ENCODE assay signal across 14 cellular contexts in the genomic region with DNA sequence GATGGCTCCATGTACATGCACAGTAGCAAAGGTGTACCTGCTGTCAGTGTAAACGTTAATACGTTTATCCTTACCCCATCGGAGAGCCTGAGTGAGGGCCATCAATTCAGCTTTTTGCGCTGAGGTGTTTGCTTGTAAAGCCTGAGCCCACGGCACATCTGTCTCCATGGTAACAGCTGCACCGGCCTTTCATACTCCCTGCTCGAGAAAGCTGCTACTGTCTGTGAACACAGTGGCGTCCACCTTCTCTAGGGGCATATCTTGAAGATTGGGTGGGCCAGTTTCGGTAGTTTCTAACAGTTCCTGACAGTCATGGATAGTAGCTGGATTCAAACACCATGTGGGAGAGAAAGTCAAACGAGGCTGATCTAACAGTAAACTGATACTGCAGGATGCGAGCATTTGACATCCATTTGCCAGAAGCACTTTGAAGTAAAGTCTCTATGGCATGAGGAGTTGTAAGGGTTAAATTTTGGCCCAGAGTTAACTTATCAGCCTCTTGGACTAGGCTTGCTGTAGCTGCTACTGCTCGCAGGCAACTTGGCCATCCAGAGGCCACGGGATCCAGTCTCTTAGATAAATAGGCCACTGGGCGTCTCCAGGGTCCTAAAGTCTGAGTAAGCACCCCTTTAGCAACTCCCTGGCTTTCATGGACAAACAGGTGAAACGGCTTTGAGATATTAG. TPM values are rescaled to one million over a fixed set of nuclear protein-coding genes. Genes with fewer than 3 reads are reported as not detected.
DNase-seq lines count a peak whose midpoint lies in the region; ATAC-seq, FAIRE-seq and TF ChIP-seq lines count a peak whose summit lies in the region.
"Had no signal": no experiment of that assay in that cellular context is flagged by ENCODE, and none has a peak within 500 bp of the region (broad histone marks: within the 10 kb centered on the region; RNA-seq: fewer than 3 reads in every experiment).

No MANE protein-coding gene starts in this region.

- H3K36me3 ChIP-seq in endodermal cell (ENCODE audit: control insufficient read depth, insufficient read depth, low read length), result peaks cover 35% of the 10 kb centered on the region
- H3K36me3 ChIP-seq in HepG2 (replicated peaks in 1 of 2; ENCODE audit: control insufficient read depth in 1 of 2, insufficient read depth in 2 of 2, low read length in 2 of 2), result no peaks in the 10 kb centered on the region
- H3K36me3 ChIP-seq in uterus, result no peaks in the 10 kb centered on the region

- H3K27ac ChIP-seq in endodermal cell (ENCODE audit: low read depth, low read length) (no peak overlapping the region), HepG2 (ENCODE audit: extremely low read length, insufficient read depth, low read length) (no peak overlapping the region), uterus (peak overlapping the region in 1 of 2 donors; percentile 48)
- H3K27ac ChIP-seq: SK-N-MC had no signal

- H3K79me2 ChIP-seq in HepG2 (ENCODE audit: insufficient read depth, low read length), result no peaks in the 10 kb centered on the region

- no peak for TF ChIP-seq CTCF in endodermal cell (conservative IDR thresholded peaks at IDR 0.05)
- no peak for TF ChIP-seq CTCF in HepG2 (CRISPR knock-in tag; IDR thresholded peaks at IDR 0.05)
- TF ChIP-seq CTCF in uterus (IDR thresholded peaks at IDR 0.05), result no peak
- TF ChIP-seq CTCF in foreskin fibroblast (IDR thresholded peaks at IDR 0.05; ENCODE audit: low read depth, low read length), result no peak

- intact Hi-C loops in HepG2 (cut with micrococcal nuclease; ENCODE audit: unreplicated experiment) (no loop called here), uterus (cut with DNase I; ENCODE audit: low total_unique reads) (no loop called here)

- H3K27ac Mint-ChIP-seq in endodermal cell (peak overlapping the region; percentile 98), T-helper 17 cell (no peak overlapping the region)
- H3K27ac Mint-ChIP-seq: activated naive CD8-positive, alpha-beta T cell treated with anti-CD3 and anti-CD28 coated beads, Interleukin-2, amount 50 U/mL, for 24 hours had no signal

- H3K4me1 ChIP-seq in endodermal cell (ENCODE audit: control insufficient read depth, insufficient read depth, low read length), result peaks cover 5% of the 10 kb centered on the region
- peaks cover 16% of the 10 kb centered on the region for H3K4me1 ChIP-seq in HepG2 (ENCODE audit: insufficient read depth, low read length)
- H3K4me1 ChIP-seq in uterus, result no peaks in the 10 kb centered on the region

- H3K9ac ChIP-seq in endodermal cell (ENCODE audit: extremely low read depth, low read length, poor library complexity, severe bottlenecking) (peak overlapping the region; percentile 70), HepG2 (ENCODE audit: insufficient read depth, low read depth, low read length) (no peak overlapping the region)

- H3K4me3 Mint-ChIP-seq in endodermal cell (peak overlapping the region; percentile 63), T-helper 17 cell (no peak overlapping the region)
- H3K4me3 Mint-ChIP-seq: activated naive CD8-positive, alpha-beta T cell treated with anti-CD3 and anti-CD28 coated beads, Interleukin-2, amount 50 U/mL, for 24 hours had no signal

- H2AFZ ChIP-seq in HepG2 (ENCODE audit: low read length), result no peak overlapping the region

- H3K36me3 Mint-ChIP-seq in endodermal cell (ENCODE audit: low read depth) (peaks cover 24% of the 10 kb centered on the region), T-helper 17 cell (ENCODE audit: low read depth) (peaks cover 3% of the 10 kb centered on the region)

- H3K4me3 ChIP-seq in endodermal cell (ENCODE audit: low read length) (peak overlapping the region; percentile 68), HepG2 (replicated peaks in 1 of 3; ENCODE audit: insufficient read depth in 1 of 3, low read depth in 2 of 3, low read length in 3 of 3) (peak overlapping the region in 1 of 3 experiments; percentile 23; a peak in 1 of 6 replicates), uterus (peak overlapping the region in 1 of 2 donors; percentile 23), foreskin fibroblast (ENCODE audit: low read depth in 1 of 2, low read length in 2 of 2) (no peak overlapping the region)
- H3K4me3 ChIP-seq: lung, SK-N-MC had no signal

- H4K20me1 ChIP-seq in HepG2 (ENCODE audit: insufficient read depth, low read length), result no peaks in the 10 kb centered on the region

- H3K27me3 Mint-ChIP-seq in endodermal cell (ENCODE audit: insufficient read depth) (no peaks in the 10 kb centered on the region), T-helper 17 cell (peaks cover 8% of the 10 kb centered on the region)

- peak overlapping the region; percentile 61 for H3K4me2 ChIP-seq in HepG2 (ENCODE audit: low read depth, low read length)

- 58 to 78% methylated on average over 11 to 15 of the region's 15 CpGs for WGBS in endodermal cell (ENCODE audit: insufficient coverage in 1 of 2, insufficient read length in 1 of 2), 2 experiments
- WGBS in HepG2 (ENCODE audit: low lambda C conversion rate), result 19% methylated on average over 10 of the region's 15 CpGs

- CTCF ChIA-PET in HepG2 (lab: Yijun Ruan, JAX; ENCODE audit: low intra/inter-chr PET ratio, low total read pairs), result no interaction called here

- in situ Hi-C loops in HepG2 (cut with HindIII; ENCODE audit: extremely low pct_ligation_motif_present, low pct_unique_long_range_greater_than_20kb), result no loop called here

- peaks cover 20% of the 10 kb centered on the region for H3K9me3 Mint-ChIP-seq in endodermal cell
- H3K9me3 Mint-ChIP-seq: activated naive CD8-positive, alpha-beta T cell treated with anti-CD3 and anti-CD28 coated beads, Interleukin-2, amount 50 U/mL, for 24 hours had no signal

- ATAC-seq in HepG2 (peak; percentile 78), T-helper 17 cell (no peak)
- ATAC-seq: activated naive CD8-positive, alpha-beta T cell treated with anti-CD3 and anti-CD28 coated beads, Interleukin-2, amount 50 U/mL, for 24 hours had no signal

- no peak for TF ChIP-seq EP300 in HepG2 (IDR thresholded peaks at IDR 0.05; ENCODE audit: low read depth in 2 of 2, low read length in 2 of 2)
- no peak for TF ChIP-seq EP300 in HepG2 (CRISPR knock-in tag; IDR thresholded peaks at IDR 0.05; ENCODE audit: borderline replicate concordance)

- no peak for TF ChIP-seq RAD21 in HepG2 (CRISPR knock-in tag; IDR thresholded peaks at IDR 0.05)

- H3K4me1 Mint-ChIP-seq in endodermal cell (peaks cover 63% of the 10 kb centered on the region), T-helper 17 cell (peaks cover 4% of the 10 kb centered on the region)

- no TSS peak for BruUV-seq in HepG2 (replicated peaks; lab: Mats Ljungman, UMichigan)

- DNase-seq in NCI-H345 (lab: John Stamatoyannopoulos, UW) (peak; percentile 5), NCI-H345 treated with DMSO at 0.1 percent for 48 hours (lab: John Stamatoyannopoulos, UW; ENCODE audit: unreplicated experiment) (no peak), endodermal cell (peak; percentile 92), HepG2 (ENCODE audit: low spot score) (peak; percentile 44), uterus (peak; percentile 42 to 44), foreskin fibroblast (no peak), T-helper 17 cell (no peak)
- DNase-seq in activated naive CD4-positive, alpha-beta T cell treated with Interleukin-2 at 50 U/mL for 16 hours, result no peak
- DNase-seq: activated CD4-positive, alpha-beta T cell treated with anti-CD3 and anti-CD28 coated beads, Interleukin-2, amount 50 U/mL, for 4 hours; activated naive CD8-positive, alpha-beta T cell treated with anti-CD3 and anti-CD28 coated beads, Interleukin-2, amount 50 U/mL, for 24 hours; NCI-H1436 had no signal

- FAIRE-seq in HepG2 (lab: Jason Lieb, UNC), result peak; percentile 32
- FAIRE-seq: G401.6 had no signal

- H3K27me3 ChIP-seq in endodermal cell (ENCODE audit: control insufficient read depth, insufficient read depth, low read length, poor library complexity, severe bottlenecking) (no peaks in the 10 kb centered on the region), HepG2 (ENCODE audit: control insufficient read depth in 1 of 2, insufficient read depth in 2 of 2, low read length in 2 of 2) (no peaks in the 10 kb centered on the region), uterus (no peaks in the 10 kb centered on the region)

- TF ChIP-seq POLR2A in HepG2 (IDR thresholded peaks at IDR 0.05; ENCODE audit: insufficient read depth in 1 of 2, low read depth in 2 of 2, low read length in 2 of 2) (no peak), uterus (IDR thresholded peaks at IDR 0.05) (no peak)

- H3K9me3 ChIP-seq in endodermal cell (ENCODE audit: control insufficient read depth, low read length), result peaks cover 22% of the 10 kb centered on the region
- H3K9me3 ChIP-seq in HepG2 (ENCODE audit: low read length), result no peaks in the 10 kb centered on the region
- no peaks in the 10 kb centered on the region for H3K9me3 ChIP-seq in uterus
- H3K9me3 ChIP-seq in T-helper 17 cell (ENCODE audit: control insufficient read depth, low read length, poor library complexity, severe bottlenecking), result no peaks in the 10 kb centered on the region

- POLR2A ChIA-PET in HepG2 (lab: Yijun Ruan, JAX), result interaction anchor here (1.0 kb wide), 1 partner anchor 21 kb away, joined by 4 read pairs; a partner anchor contains a TSS

RNA-seq across cellular contexts. Expression of a gene that starts 21.0 kb away (rescaled TPM):
- total RNA-seq in endodermal cell (100 to 1,000 TPM; 432 to 444 TPM), HepG2 (2016; rRNA removed; fragmentation: Illumina TruSeq; extraction: Trizol) (35.4 and 39.6 TPM in 2 replicates), uterus (100 to 1,000 TPM in 1 of 4 donors, 10 to 100 TPM in 3; 70.6 to 126 (median 80.1) TPM), T-helper 17 cell (1 to 10 TPM in 1 of 2 donors, under 1 TPM in 1; 0.92 to 2.5 TPM)
- 116 TPM for polyA plus RNA-seq in endodermal cell (2013, experiment 1 of 2)
- 147 TPM for polyA plus RNA-seq in endodermal cell (2013, experiment 2 of 2)
- 65.4 and 73.3 TPM in 2 replicates for total RNA-seq in HepG2 (2016; cell fraction: cytosol; rRNA removed; fragmentation: Illumina TruSeq; extraction: Trizol; ENCODE audit: low read depth)
- 34.8 and 35.7 TPM in 2 replicates for total RNA-seq in HepG2 (2016; cell fraction: insoluble cytoplasmic fraction; rRNA removed; fragmentation: Illumina TruSeq; extraction: Trizol)
- 29.2 and 34.2 TPM in 2 replicates for total RNA-seq in HepG2 (2016; cell fraction: membrane; rRNA removed; fragmentation: Illumina TruSeq; extraction: Trizol)
- 34.5 and 45.0 TPM in 2 replicates for total RNA-seq in HepG2 (2016; cell fraction: nucleus; rRNA removed; fragmentation: Illumina TruSeq; extraction: Trizol)
- 27.8 and 31.6 TPM in 2 replicates for polyA plus RNA-seq in HepG2 (2011; rRNA removed)
- polyA plus RNA-seq in HepG2 (2011; cell fraction: cytosol; rRNA removed), result 33.5 and 37.5 TPM in 2 replicates
- 28.1 and 35.6 TPM in 2 replicates for polyA plus RNA-seq in HepG2 (2011; cell fraction: nucleus; rRNA removed)
- 16.2 and 20.3 TPM in 2 replicates for polyA plus RNA-seq in HepG2 (2012)
- polyA plus RNA-seq in HepG2 (2016; cell fraction: cytosol; fragmentation: Illumina TruSeq; extraction: Trizol; ENCODE audit: low read depth), result 4.4 and 6.7 TPM in 2 replicates
- 31.3 and 33.4 TPM in 2 replicates for polyA plus RNA-seq in HepG2 (2016; cell fraction: insoluble cytoplasmic fraction; fragmentation: Illumina TruSeq; extraction: Trizol; ENCODE audit: low read depth)
- 11.0 and 11.2 TPM in 2 replicates for polyA plus RNA-seq in HepG2 (2016; cell fraction: membrane; fragmentation: Illumina TruSeq; extraction: Trizol; ENCODE audit: low read depth)
- polyA plus RNA-seq in HepG2 (2016; cell fraction: nucleus; fragmentation: Illumina TruSeq; extraction: Trizol; ENCODE audit: insufficient read depth, low read depth), result 31.1 and 35.1 TPM in 2 replicates
- 153 and 617 TPM in 2 replicates for polyA minus RNA-seq in HepG2 (2011; rRNA and poly(A)+ RNA removed; ENCODE audit: low replicate concordance)
- 64.8 and 73.2 TPM in 2 replicates for polyA minus RNA-seq in HepG2 (2011; cell fraction: cytosol; rRNA and poly(A)+ RNA removed)
- polyA minus RNA-seq in HepG2 (2011; cell fraction: nucleus; rRNA and poly(A)+ RNA removed), result 85.0 and 93.4 TPM in 2 replicates

RNA-seq across cellular contexts. Expression of a gene that starts 27.3 kb away (rescaled TPM):
- total RNA-seq in endodermal cell (1 to 10 TPM in 1 of 2 donors, under 1 TPM in 1; 0.70 to 2.0 TPM), HepG2 (2016; rRNA removed; fragmentation: Illumina TruSeq; extraction: Trizol) (not detected in 2 replicates), uterus (1 to 10 TPM in 1 of 4 donors, under 1 TPM in 1, not detected in 2; 0.34 to 1.6 TPM), T-helper 17 cell (not detected)
- polyA plus RNA-seq in endodermal cell (2013, experiment 1 of 2), result 0.36 TPM
- 0.33 TPM for polyA plus RNA-seq in endodermal cell (2013, experiment 2 of 2)
- not detected in 2 replicates for total RNA-seq in HepG2 (2016; cell fraction: cytosol; rRNA removed; fragmentation: Illumina TruSeq; extraction: Trizol; ENCODE audit: low read depth)
- total RNA-seq in HepG2 (2016; cell fraction: insoluble cytoplasmic fraction; rRNA removed; fragmentation: Illumina TruSeq; extraction: Trizol), result not detected in 2 replicates
- total RNA-seq in HepG2 (2016; cell fraction: membrane; rRNA removed; fragmentation: Illumina TruSeq; extraction: Trizol), result not detected in 2 replicates
- not detected in 2 replicates for total RNA-seq in HepG2 (2016; cell fraction: nucleus; rRNA removed; fragmentation: Illumina TruSeq; extraction: Trizol)
- polyA plus RNA-seq in HepG2 (2011; rRNA removed), result not detected in 2 replicates
- not detected in 2 replicates for polyA plus RNA-seq in HepG2 (2011; cell fraction: cytosol; rRNA removed)
- polyA plus RNA-seq in HepG2 (2011; cell fraction: nucleus; rRNA removed), result not detected in 2 replicates
- 0.19 TPM in 1 of 2 replicates, not detected in the other for polyA plus RNA-seq in HepG2 (2012)
- polyA plus RNA-seq in HepG2 (2016; cell fraction: cytosol; fragmentation: Illumina TruSeq; extraction: Trizol; ENCODE audit: low read depth), result not detected in 2 replicates
- polyA plus RNA-seq in HepG2 (2016; cell fraction: insoluble cytoplasmic fraction; fragmentation: Illumina TruSeq; extraction: Trizol; ENCODE audit: low read depth), result not detected in 2 replicates
- not detected in 2 replicates for polyA plus RNA-seq in HepG2 (2016; cell fraction: membrane; fragmentation: Illumina TruSeq; extraction: Trizol; ENCODE audit: low read depth)
- not detected in 2 replicates for polyA plus RNA-seq in HepG2 (2016; cell fraction: nucleus; fragmentation: Illumina TruSeq; extraction: Trizol; ENCODE audit: insufficient read depth, low read depth)
- not detected in 2 replicates for polyA minus RNA-seq in HepG2 (2011; rRNA and poly(A)+ RNA removed; ENCODE audit: low replicate concordance)
- polyA minus RNA-seq in HepG2 (2011; cell fraction: cytosol; rRNA and poly(A)+ RNA removed), result not detected in 2 replicates
- not detected in 2 replicates for polyA minus RNA-seq in HepG2 (2011; cell fraction: nucleus; rRNA and poly(A)+ RNA removed)

Comparison
In these comparisons a context has a peak if more than half of its experiments do, and no peak if none do; other contexts are left out.
1. DNase-seq: peak in NCI-H345 (single experiment), endodermal cell (single experiment), HepG2 (single experiment) and uterus (2 of 2); none in NCI-H345 treated with DMSO at 0.1 percent for 48 hours (single experiment), foreskin fibroblast (0 of 2), activated naive CD4-positive, alpha-beta T cell treated with Interleukin-2 at 50 U/mL for 16 hours (single experiment) and T-helper 17 cell (0 of 3).
2. RNA of a gene that starts 21.0 kb away (total RNA-seq): 432 to 444 TPM in endodermal cell, 70.6 to 126 TPM in uterus and 29.2 to 73.3 TPM in HepG2; 0.92 to 2.5 TPM in T-helper 17 cell; every median in the first group is over 4 times any median in the second.